In genomic region chr1:44117272-44117671, GRCh38 we compare ENCODE assay signal across 6 cellular contexts. TPM values are rescaled to one million over a fixed set of nuclear protein-coding genes. Genes with fewer than 3 reads are reported as not detected.
"Had no signal": no experiment of that assay in that cellular context is flagged by ENCODE, and none has a peak within 500 bp of the region (broad histone marks: within the 10 kb centered on the region; RNA-seq: fewer than 3 reads in every experiment).

No MANE protein-coding gene starts in this region.

RNA-seq across cellular contexts. Expression of gene KLF17, which starts 1.3 kb away (rescaled TPM):
- total RNA-seq: GM23338, H1, H4, H7 had no signal
- polyA plus RNA-seq: GM23338, H1 had no signal

RNA-seq across cellular contexts. Expression of gene KLF18, which starts 24.2 kb away (rescaled TPM):
- total RNA-seq: GM23248, H4, HFFc6 had no signal
- polyA plus RNA-seq: GM23248, GM23338 had no signal
